Comparison of ENCODE assay signal across 8 cellular contexts in the genomic region with DNA sequence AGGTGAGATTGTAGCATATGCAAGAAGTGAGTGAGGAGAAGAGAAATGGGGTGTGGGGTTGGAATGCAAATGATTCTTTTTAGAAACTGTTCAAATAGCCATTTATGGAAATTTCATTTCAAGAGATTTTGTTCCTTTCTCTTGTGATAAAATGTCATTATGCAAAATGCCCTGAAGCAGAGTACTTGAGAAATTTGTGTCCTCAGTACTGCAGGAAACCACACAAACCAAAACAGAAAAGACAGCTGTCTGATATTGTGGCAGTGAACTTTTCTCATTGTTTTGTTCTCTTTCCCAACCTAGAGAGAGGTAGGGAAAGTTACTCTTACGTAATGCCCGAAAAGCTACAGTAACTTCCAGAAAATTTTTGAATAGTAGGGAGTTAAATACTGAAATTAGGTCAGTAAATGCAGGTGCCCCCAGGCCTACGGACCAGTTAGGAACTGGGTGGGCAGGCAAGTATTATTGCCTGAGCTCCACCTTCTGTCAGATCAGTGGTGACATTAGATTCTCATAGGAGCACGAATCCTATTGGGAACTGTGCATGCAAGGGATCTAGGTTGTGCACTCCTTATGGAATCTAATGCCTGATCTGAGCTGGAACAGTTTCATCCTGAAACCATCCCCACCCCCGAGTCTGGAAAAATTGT. TPM values are rescaled to one million over a fixed set of nuclear protein-coding genes. Genes with fewer than 3 reads are reported as not detected.
A peak's percentile ranks its signal among the peaks of the same experiment; 100 is the strongest.
DNase-seq lines count a peak whose midpoint lies in the region; ATAC-seq and TF ChIP-seq lines count a peak whose summit lies in the region.

No MANE protein-coding gene starts in this region.

- H3K27ac Mint-ChIP-seq in memory B cell: peak overlapping the region; percentile 5

- dilution Hi-C loops in IMR-90 (cut with HindIII; ENCODE audit: low sequenced_read_pairs, unreplicated experiment): no loop called here

- no peak overlapping the region for H4K91ac ChIP-seq in IMR-90 (ENCODE audit: insufficient read depth, low read depth, low read length)

- no peaks in the 10 kb centered on the region; the same call in 1 of the 2 replicates for H3K9me1 ChIP-seq in IMR-90 (ENCODE audit: insufficient read depth, low read length)

- peak; percentile 87 for ATAC-seq in GM18520 (IDR thresholded peaks at IDR 0.05; ENCODE audit: unreplicated experiment)
- ATAC-seq in GM21723 (IDR thresholded peaks at IDR 0.05; ENCODE audit: unreplicated experiment): peak; percentile 97
- no peak for ATAC-seq in IMR-90 (ENCODE audit: low read depth)
- ATAC-seq in memory B cell (ENCODE audit: low read depth): peak; percentile 46

- H3K79me1 ChIP-seq in IMR-90 (ENCODE audit: low read depth in 1 of 2, low read length in 2 of 2): peaks cover 8 to 15% of the 10 kb centered on the region in 2 experiments

- no peak overlapping the region for H2BK15ac ChIP-seq in IMR-90 (ENCODE audit: low read depth, low read length)

- DNase-seq in IMR-90: no peak
- no peak for DNase-seq in memory B cell (ENCODE audit: low spot score in 2 of 2)
- DNase-seq in NCI-H1105 (lab: John Stamatoyannopoulos, UW): no peak
- no peak for DNase-seq in NCI-H524 treated with DMSO at 0.1 percent for 48 hours (lab: John Stamatoyannopoulos, UW)
- DNase-seq in cortex of kidney (lab: John Stamatoyannopoulos, UW): no peak
- DNase-seq in DMS53 (lab: John Stamatoyannopoulos, UW): no peak

- no peak overlapping the region for H4K5ac ChIP-seq in IMR-90 (ENCODE audit: low read depth, low read length)

- H2BK20ac ChIP-seq in IMR-90 (ENCODE audit: low read depth, low read length): no peak overlapping the region

- H3K4me3 Mint-ChIP-seq in memory B cell: no peak overlapping the region

- peaks cover 32% of the 10 kb centered on the region for H3K36me3 Mint-ChIP-seq in memory B cell

- H3K27me3 Mint-ChIP-seq in memory B cell: no peaks in the 10 kb centered on the region

- H3K36me3 ChIP-seq in IMR-90 (ENCODE audit: control insufficient read depth, insufficient read depth, low read length): peaks cover 49% of the 10 kb centered on the region

- no peak for TF ChIP-seq POLR2A in IMR-90 (IDR thresholded peaks at IDR 0.05; ENCODE audit: low read depth, low read length)

- H3K23ac ChIP-seq in IMR-90 (ENCODE audit: low read depth, low read length): no peak overlapping the region

- no peak overlapping the region for H2AFZ ChIP-seq in IMR-90 (replicated peaks; ENCODE audit: low read length, poor library complexity)

- no peak overlapping the region for H3K27ac ChIP-seq in IMR-90 (ENCODE audit: insufficient read depth, low read length)

- H3K4ac ChIP-seq in IMR-90 (ENCODE audit: low read depth, low read length): no peak overlapping the region

- H3K9me3 ChIP-seq in IMR-90 (ENCODE audit: control insufficient read depth, insufficient read depth, low read length): no peaks in the 10 kb centered on the region

- H3K4me1 ChIP-seq in IMR-90 (ENCODE audit: control insufficient read depth, insufficient read depth, low read length): peaks cover 5% of the 10 kb centered on the region; the same call in 1 of the 2 replicates

- CTCF ChIA-PET in IMR-90 (lab: Yijun Ruan, JAX): no interaction called here

- H2BK5ac ChIP-seq in IMR-90 (ENCODE audit: low read depth, low read length, poor library complexity, severe bottlenecking): no peak overlapping the region

- peaks cover 8% of the 10 kb centered on the region for H3K4me1 Mint-ChIP-seq in memory B cell

- in situ Hi-C loops in IMR-90 (cut with MboI; ENCODE audit: low sequenced_read_pairs): no loop called here

- no peak overlapping the region for H3K14ac ChIP-seq in IMR-90 (replicated peaks; ENCODE audit: low read depth, low read length)

- TF ChIP-seq RAD21 in IMR-90 (IDR thresholded peaks at IDR 0.05; ENCODE audit: low read length): no peak

- H2AK5ac ChIP-seq in IMR-90 (ENCODE audit: low read depth, low read length): no peak overlapping the region

- 73% methylated on average over 2 of the region's 5 CpGs; no CpG with 5 or more reads in 1 of the 2 experiments for WGBS in IMR-90 (ENCODE audit: extremely low coverage in 2 of 2, insufficient read length in 1 of 2), 2 experiments

- H3K18ac ChIP-seq in IMR-90 (ENCODE audit: low read depth, low read length): no peak overlapping the region

- no peaks in the 10 kb centered on the region for H3K27me3 ChIP-seq in IMR-90 (ENCODE audit: control insufficient read depth, insufficient read depth, low read length)

- no peaks in the 10 kb centered on the region for H3K9me3 Mint-ChIP-seq in memory B cell

- H3K4me2 ChIP-seq in IMR-90 (ENCODE audit: low read depth, low read length): no peak overlapping the region

- no peak overlapping the region for H4K8ac ChIP-seq in IMR-90 (ENCODE audit: low read depth in 2 of 2, low read length in 2 of 2)

- TF ChIP-seq CTCF in IMR-90 (conservative IDR thresholded peaks at IDR 0.05; ENCODE audit: low read depth, low read length): no peak

- no peak overlapping the region for H2AK9ac ChIP-seq in IMR-90 (replicated peaks; ENCODE audit: low read depth, low read length, poor library complexity)

- no peak overlapping the region for H2BK120ac ChIP-seq in IMR-90 (ENCODE audit: low read depth, low read length)

- intact Hi-C loops in IMR-90 (cut with micrococcal nuclease): no loop called here

- BruUV-seq in IMR-90 (replicated peaks; lab: Mats Ljungman, UMichigan): no TSS peak

- H3K56ac ChIP-seq in IMR-90 (ENCODE audit: extremely low read depth, insufficient read depth, low read length): no peak overlapping the region

- no peak overlapping the region for H3K9ac ChIP-seq in IMR-90 (ENCODE audit: low read depth, low read length)

- no peak overlapping the region for H3K4me3 ChIP-seq in IMR-90 (ENCODE audit: insufficient read depth, low read depth, low read length)

- H4K20me1 ChIP-seq in IMR-90 (ENCODE audit: insufficient read depth, low read length): no peaks in the 10 kb centered on the region

- POLR2A ChIA-PET in IMR-90 (lab: Charles Lee; ENCODE audit: unreplicated experiment): no interaction called here

TF ChIP-seq in IMR-90, 13 proteins besides CTCF, POLR2A, EP300 and RAD21:
- TF ChIP-seq MAZ (IDR thresholded peaks at IDR 0.05; ENCODE audit: borderline replicate concordance, low read depth, low read length) (no peak), SMC3 (IDR thresholded peaks at IDR 0.05; ENCODE audit: low read depth, low read length) (no peak), MXI1 (IDR thresholded peaks at IDR 0.05; ENCODE audit: borderline replicate concordance, low read depth, low read length) (no peak), MAFK (IDR thresholded peaks at IDR 0.05; ENCODE audit: low read depth, low read length) (no peak), CEBPB (IDR thresholded peaks at IDR 0.05; ENCODE audit: low read depth, low read length) (peak; percentile 36)
- TF ChIP-seq, protein P1, sequence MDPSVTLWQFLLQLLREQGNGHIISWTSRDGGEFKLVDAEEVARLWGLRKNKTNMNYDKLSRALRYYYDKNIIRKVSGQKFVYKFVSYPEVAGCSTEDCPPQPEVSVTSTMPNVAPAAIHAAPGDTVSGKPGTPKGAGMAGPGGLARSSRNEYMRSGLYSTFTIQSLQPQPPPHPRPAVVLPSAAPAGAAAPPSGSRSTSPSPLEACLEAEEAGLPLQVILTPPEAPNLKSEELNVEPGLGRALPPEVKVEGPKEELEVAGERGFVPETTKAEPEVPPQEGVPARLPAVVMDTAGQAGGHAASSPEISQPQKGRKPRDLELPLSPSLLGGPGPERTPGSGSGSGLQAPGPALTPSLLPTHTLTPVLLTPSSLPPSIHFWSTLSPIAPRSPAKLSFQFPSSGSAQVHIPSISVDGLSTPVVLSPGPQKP (IDR thresholded peaks at IDR 0.05; ENCODE audit: borderline replicate concordance, low read depth, low read length): no peak

RNA-seq across cellular contexts. Expression of a gene that starts 34.0 kb away (rescaled TPM):
- 120 and 361 TPM in 2 replicates for total RNA-seq in IMR-90 (2012; rRNA removed)
- 86.2 and 121 TPM in 2 replicates for polyA plus RNA-seq in IMR-90 (2012; rRNA removed)
- polyA plus RNA-seq in IMR-90 (2012; cell fraction: cytosol; rRNA removed): 30.6 and 73.6 TPM in 2 replicates
- 15.8 and 90.9 TPM in 2 replicates for polyA plus RNA-seq in IMR-90 (2012; cell fraction: nucleus; rRNA removed; ENCODE audit: low replicate concordance)
